Comparison of ENCODE assay signal across 8 cellular contexts in the genomic region with DNA sequence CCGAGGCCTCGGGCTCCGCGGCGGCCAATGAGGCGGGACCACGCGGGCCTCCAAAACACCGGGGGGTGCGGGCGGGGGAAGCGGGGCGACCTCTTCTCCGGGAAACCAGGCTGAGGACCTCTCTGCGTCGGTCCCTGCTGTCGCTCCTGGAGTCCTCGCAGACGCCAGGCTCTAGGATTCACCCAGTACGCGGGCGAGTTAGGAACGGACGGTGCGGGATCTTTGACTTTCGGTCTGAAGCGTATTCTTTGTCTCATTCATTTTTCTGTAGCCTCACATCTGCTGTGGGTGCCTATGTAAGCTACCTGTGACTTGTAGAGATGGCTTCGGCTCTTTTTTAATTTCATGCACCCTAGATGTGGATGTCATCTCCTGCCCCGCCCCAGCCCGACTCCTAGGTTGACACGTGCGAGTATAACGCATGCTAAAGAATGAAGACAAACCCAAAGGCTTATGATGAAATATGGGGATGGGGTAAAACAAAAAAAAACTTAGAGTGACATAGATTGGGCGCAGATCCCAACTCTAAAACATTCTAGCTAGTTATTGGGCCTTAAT. TPM values are rescaled to one million over a fixed set of nuclear protein-coding genes. Genes with fewer than 3 reads are reported as not detected.
DNase-seq lines count a peak whose midpoint lies in the region; ATAC-seq and TF ChIP-seq lines count a peak whose summit lies in the region.

No MANE protein-coding gene starts in this region.

- POLR2A ChIA-PET in CD4-positive, alpha-beta T cell (lab: Charles Lee) = interaction anchor here (1.5 to 1.8 kb wide), 4 partner anchors 112 to 514 kb away, joined by 6 to 7 read pairs (median 6); partner anchors contain the start of gene EDARADD

- peak; percentile 58 for ATAC-seq in CD4-positive, alpha-beta T cell (ENCODE audit: poor library complexity)
- ATAC-seq in GM21360 (IDR thresholded peaks at IDR 0.05; ENCODE audit: unreplicated experiment) = peak; percentile 1
- peak; percentile 14 for ATAC-seq in left colon
- ATAC-seq in stimulated activated naive CD8-positive, alpha-beta T cell treated with anti-CD3 and anti-CD28 coated beads, Interleukin-15, amount 100 ng/mL, for 72 hours = peak; percentile 35
- ATAC-seq in HG03108 (IDR thresholded peaks at IDR 0.05; ENCODE audit: unreplicated experiment) = no peak

- H3K4me3 Mint-ChIP-seq in CD4-positive, alpha-beta T cell = peak overlapping the region; percentile 97
- peak overlapping the region; percentile 86 to 88 for H3K4me3 Mint-ChIP-seq in stimulated activated naive CD8-positive, alpha-beta T cell treated with anti-CD3 and anti-CD28 coated beads, Interleukin-15, amount 100 ng/mL, for 72 hours

- peaks cover 57% of the 10 kb centered on the region for H3K4me1 Mint-ChIP-seq in CD4-positive, alpha-beta T cell (ENCODE audit: low read depth)
- H3K4me1 Mint-ChIP-seq in stimulated activated naive CD8-positive, alpha-beta T cell treated with anti-CD3 and anti-CD28 coated beads, Interleukin-15, amount 100 ng/mL, for 72 hours = peaks cover 44% of the 10 kb centered on the region

- H3K4me3 ChIP-seq in KMS-11 (IDR thresholded peaks at IDR 0.05; ENCODE audit: insufficient read depth, low read depth, low read length) = peak overlapping the region; percentile 98

- CTCF ChIA-PET in CD4-positive, alpha-beta T cell (lab: Charles Lee) = interaction anchor here (1.1 kb wide), 1 partner anchor 112 kb away, joined by 4 read pairs; no protein-coding TSS in a partner anchor

- peaks cover 36% of the 10 kb centered on the region for H3K4me1 ChIP-seq in KMS-11 (ENCODE audit: low read depth, poor library complexity, severe bottlenecking)

- no peaks in the 10 kb centered on the region for H3K79me2 ChIP-seq in KMS-11 (ENCODE audit: insufficient read depth, low read depth)

- H3K4me2 ChIP-seq in KMS-11 = peak overlapping the region; percentile 67

- TF ChIP-seq CTCF in CD4-positive, alpha-beta T cell (IDR thresholded peaks at IDR 0.05) = no peak
- TF ChIP-seq CTCF in KMS-11 (conservative IDR thresholded peaks at IDR 0.05; ENCODE audit: low read depth, low read length) = no peak

- intact Hi-C loops in CD4-positive, alpha-beta T cell (cut with DNase I, micrococcal nuclease) = loop anchor here (5.0 to 10.0 kb wide), 8 partner anchors 140 to 780 kb away; partner anchors contain the start of genes LGALS8 (in 2 of the 2), B3GALNT2 (in 1 of the 2), GPR137B (in 1 of the 2) and HEATR1 (in 1 of the 2)
- intact Hi-C loops in left colon (cut with DNase I, micrococcal nuclease) = no loop called here

- H3K36me3 ChIP-seq in KMS-11 (ENCODE audit: insufficient read depth) = no peaks in the 10 kb centered on the region

- H3K27ac Mint-ChIP-seq in CD4-positive, alpha-beta T cell = peak overlapping the region; percentile 80
- H3K27ac Mint-ChIP-seq in stimulated activated naive CD8-positive, alpha-beta T cell treated with anti-CD3 and anti-CD28 coated beads, Interleukin-15, amount 100 ng/mL, for 72 hours = peak overlapping the region; percentile 7 to 96

- peak in 5 of 10 experiments; percentile 30 to 58 (median 47) for DNase-seq in CD4-positive, alpha-beta T cell
- DNase-seq in activated naive CD4-positive, alpha-beta T cell treated with anti-CD3 and anti-CD28 coated beads, Interleukin-2, amount 50 U/mL, for 16 hours = peak; percentile 63
- DNase-seq in left colon (no peak), DMS 273 (lab: John Stamatoyannopoulos, UW; ENCODE audit: unreplicated experiment) (no peak)
- DNase-seq in stimulated activated naive CD8-positive, alpha-beta T cell treated with anti-CD3 and anti-CD28 coated beads, Interleukin-15, amount 100 ng/mL, for 72 hours = no peak

- H3K36me3 Mint-ChIP-seq in CD4-positive, alpha-beta T cell (ENCODE audit: low read depth) = peaks cover 7% of the 10 kb centered on the region

- no peaks in the 10 kb centered on the region for H3K27me3 ChIP-seq in CD4-positive, alpha-beta T cell (ENCODE audit: control insufficient read depth, insufficient read depth, low read length)
- H3K27me3 ChIP-seq in KMS-11 (ENCODE audit: insufficient read depth, low read depth) = no peaks in the 10 kb centered on the region

- peak overlapping the region; percentile 63 for H3K27ac ChIP-seq in CD4-positive, alpha-beta T cell (ENCODE audit: low read depth, low read length)
- peak overlapping the region; percentile 45 for H3K27ac ChIP-seq in KMS-11

- no peaks in the 10 kb centered on the region for H3K9me3 Mint-ChIP-seq in CD4-positive, alpha-beta T cell
- H3K9me3 Mint-ChIP-seq in stimulated activated naive CD8-positive, alpha-beta T cell treated with anti-CD3 and anti-CD28 coated beads, Interleukin-15, amount 100 ng/mL, for 72 hours = no peaks in the 10 kb centered on the region

- H2AFZ ChIP-seq in KMS-11 (ENCODE audit: low read depth) = peak overlapping the region; percentile 98

- no peaks in the 10 kb centered on the region for H4K20me1 ChIP-seq in KMS-11 (ENCODE audit: insufficient read depth)

- no peaks in the 10 kb centered on the region for H3K9me3 ChIP-seq in CD4-positive, alpha-beta T cell (ENCODE audit: control insufficient read depth, low read length)

- no peaks in the 10 kb centered on the region for H3K27me3 Mint-ChIP-seq in CD4-positive, alpha-beta T cell
- no peaks in the 10 kb centered on the region for H3K27me3 Mint-ChIP-seq in stimulated activated naive CD8-positive, alpha-beta T cell treated with anti-CD3 and anti-CD28 coated beads, Interleukin-15, amount 100 ng/mL, for 72 hours

- peak overlapping the region; percentile 91 for H3K9ac ChIP-seq in KMS-11

RNA-seq across cellular contexts. Expression of gene ERO1B, which starts 0.5 kb away (rescaled TPM):
- 10 to 100 TPM; 15.2 to 16.5 TPM for total RNA-seq in CD4-positive, alpha-beta T cell
- 1 to 10 TPM; 2.2 to 3.8 TPM for total RNA-seq in left colon

Comparison
In these comparisons a context has a peak if more than half of its experiments do, and no peak if none do; other contexts are left out.
1. intact Hi-C loops: an anchor here in CD4-positive, alpha-beta T cell (5.0 to 10.0 kb wide); none called in left colon.